ENCODE assay signal across 8 cellular contexts in the genomic region with DNA sequence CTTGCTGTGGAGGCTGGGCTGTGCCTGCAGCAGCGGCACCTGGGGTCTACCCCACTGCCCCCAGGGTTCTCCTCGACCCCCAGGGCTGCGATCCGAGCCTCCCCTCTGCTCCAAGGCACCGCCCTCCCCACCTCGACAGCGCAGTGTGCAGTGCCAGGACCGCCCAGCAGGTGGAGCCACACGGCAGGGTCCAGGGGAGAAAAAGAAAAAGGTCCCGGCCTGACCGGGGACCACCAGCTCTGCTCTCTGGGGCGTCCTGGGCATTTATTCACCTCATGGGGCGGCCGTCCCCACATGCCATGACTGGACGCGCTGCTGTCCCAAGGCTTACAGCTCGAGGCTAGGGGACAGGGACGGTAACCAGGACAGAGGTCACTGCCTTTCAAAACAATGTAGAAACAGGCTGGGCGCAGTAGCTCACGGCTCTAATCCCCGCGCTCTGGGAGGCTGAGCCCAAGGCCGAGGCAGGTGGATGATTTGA. TPM values are rescaled to one million over a fixed set of nuclear protein-coding genes. Genes with fewer than 3 reads are reported as not detected.
DNase-seq lines count a peak whose midpoint lies in the region; ATAC-seq and TF ChIP-seq lines count a peak whose summit lies in the region.

No MANE protein-coding gene starts in this region.

- H3K4me3 ChIP-seq in astrocyte of the cerebellum (ENCODE audit: low read depth, low read length) = no peak overlapping the region

- DNase-seq in DMS53 (lab: John Stamatoyannopoulos, UW) (peak; percentile 44), DMS53 treated with DMSO at 0.1 percent for 48 hours (lab: John Stamatoyannopoulos, UW; ENCODE audit: unreplicated experiment) (no peak), SK-N-DZ (ENCODE audit: low spot score) (peak; percentile 58), astrocyte of the cerebellum (ENCODE audit: low read depth) (no peak), kidney tubule cell (ENCODE audit: low spot score) (peak; percentile 41)
- peak; percentile 41 for DNase-seq in stimulated activated CD8-positive, alpha-beta memory T cell treated with anti-CD3 and anti-CD28 coated beads, Interleukin-7, amount 100 ng/mL, for 24 hours (ENCODE audit: low read depth)

- in situ Hi-C loops in astrocyte of the cerebellum (cut with HindIII; ENCODE audit: low sequenced_read_pairs) = no loop called here

- ATAC-seq in HG02884 (IDR thresholded peaks at IDR 0.05; ENCODE audit: unreplicated experiment) (no peak), HG03175 (IDR thresholded peaks at IDR 0.05; ENCODE audit: unreplicated experiment) (no peak)

- TF ChIP-seq CTCF in astrocyte of the cerebellum (IDR thresholded peaks at IDR 0.05; ENCODE audit: low read depth, low read length, missing control alignments) = peak; percentile 98

RNA-seq across cellular contexts. Expression of a gene that starts 10.6 kb away (rescaled TPM):
- 10.7 and 12.7 TPM in 2 replicates for polyA plus RNA-seq in SK-N-DZ (2014; cell fraction: cytosol; rRNA removed)
- polyA plus RNA-seq in SK-N-DZ (2014; cell fraction: nucleus; rRNA removed) = 16.6 and 69.5 TPM in 2 replicates

RNA-seq across cellular contexts. Expression of a gene that starts 25.6 kb away (rescaled TPM):
- polyA plus RNA-seq in SK-N-DZ (2014; cell fraction: cytosol; rRNA removed) = 0.10 and 0.32 TPM in 2 replicates
- polyA plus RNA-seq in SK-N-DZ (2014; cell fraction: nucleus; rRNA removed) = 0.12 and 1.7 TPM in 2 replicates

RNA-seq across cellular contexts. Expression of a gene that starts 25.7 kb away (rescaled TPM):
- polyA plus RNA-seq in SK-N-DZ (2014; cell fraction: cytosol; rRNA removed) = 12.8 and 16.7 TPM in 2 replicates
- 11.0 and 15.3 TPM in 2 replicates for polyA plus RNA-seq in SK-N-DZ (2014; cell fraction: nucleus; rRNA removed)

RNA-seq across cellular contexts. Expression of a gene that starts 47.6 kb away (rescaled TPM):
- 73.8 and 89.9 TPM in 2 replicates for polyA plus RNA-seq in SK-N-DZ (2014; cell fraction: cytosol; rRNA removed)
- 197 and 240 TPM in 2 replicates for polyA plus RNA-seq in SK-N-DZ (2014; cell fraction: nucleus; rRNA removed)

Comparison
In these comparisons a context has a peak if more than half of its experiments do, and no peak if none do; other contexts are left out.
1. DNase-seq: peak in DMS53 (single experiment), SK-N-DZ (single experiment), kidney tubule cell (single experiment) and stimulated activated CD8-positive, alpha-beta memory T cell treated with anti-CD3 and anti-CD28 coated beads, Interleukin-7, amount 100 ng/mL, for 24 hours (single experiment); none in DMS53 treated with DMSO at 0.1 percent for 48 hours (single experiment) and astrocyte of the cerebellum (single experiment).